ENCODE assay signal across 29 cellular contexts in genomic region chr5:158759276-158759675, GRCh38.
DNase-seq lines count a peak whose midpoint lies in the region; ATAC-seq and TF ChIP-seq lines count a peak whose summit lies in the region.
"Had no signal": no experiment of that assay in that cellular context is flagged by ENCODE, and none has a peak within 500 bp of the region (broad histone marks: within the 10 kb centered on the region; RNA-seq: fewer than 3 reads in every experiment).

No MANE protein-coding gene starts in this region.

- no peaks in the 10 kb centered on the region for H3K79me2 ChIP-seq in neural cell (replicated peaks; ENCODE audit: insufficient read depth, low read length)

- CTCF ChIA-PET in A673 (lab: Charles Lee) = interaction anchor here (0.6 kb wide), 1 partner anchor 388 kb away, joined by 3 read pairs; no protein-coding TSS in a partner anchor

- H3K27ac ChIP-seq in A673 (ENCODE audit: low read depth, low read length, poor library complexity, severe bottlenecking) (peak overlapping the region; percentile 29), neural cell (ENCODE audit: low read length) (no peak overlapping the region)
- H3K27ac ChIP-seq: esophagus muscularis mucosa, neural progenitor cell, Peyer's patch, prostate gland, upper lobe of right lung had no signal

- H3K9ac ChIP-seq in neural cell (ENCODE audit: low read length) = no peak overlapping the region
- H3K9ac ChIP-seq: neural progenitor cell had no signal

- no peak for ATAC-seq in GM18498 (IDR thresholded peaks at IDR 0.05; ENCODE audit: unreplicated experiment)
- ATAC-seq: activated CD4-positive, CD25-positive, alpha-beta regulatory T cell treated with anti-CD3 and anti-CD28 coated beads, Interleukin-2, amount 50 U/mL, for 24 hours; activated CD8-positive, alpha-beta T cell treated with anti-CD3 and anti-CD28 coated beads for 36 hours; mucosa of descending colon; T-cell; upper lobe of right lung had no signal

- BruUV-seq in A673 (replicated peaks; lab: Mats Ljungman, UMichigan) = no TSS peak

- H3K4me3 ChIP-seq in A673 (ENCODE audit: low read depth, low read length, poor library complexity, severe bottlenecking) (no peak overlapping the region), astrocyte of the spinal cord (ENCODE audit: low read depth, low read length) (no peak overlapping the region), neural cell (ENCODE audit: low read length) (no peak overlapping the region)
- H3K4me3 ChIP-seq: esophagus muscularis mucosa, gastroesophageal sphincter, mucosa of descending colon, neural progenitor cell, Peyer's patch, prostate gland, upper lobe of right lung had no signal

- no peak overlapping the region for H2AFZ ChIP-seq in neural cell (ENCODE audit: low read depth, low read length)
- H2AFZ ChIP-seq: neural progenitor cell had no signal

- no peaks in the 10 kb centered on the region for H4K20me1 ChIP-seq in neural cell (ENCODE audit: insufficient read depth)

- POLR2A ChIA-PET in A673 (lab: Charles Lee; ENCODE audit: low non-redundant PET) = no interaction called here

- H3K4me1 ChIP-seq in A673 (ENCODE audit: insufficient read depth, low read length, poor library complexity, severe bottlenecking) = peaks cover 14% of the 10 kb centered on the region
- H3K4me1 ChIP-seq: Peyer's patch, prostate gland, upper lobe of right lung had no signal

- DNase-seq in A673 (ENCODE audit: low spot score) = peak; percentile 2
- DNase-seq in NCI-H187 treated with DMSO at 0.1 percent for 48 hours (lab: John Stamatoyannopoulos, UW) = peak; percentile 43
- peak; percentile 7 for DNase-seq in astrocyte of the spinal cord (ENCODE audit: low read depth, low spot score)
- no peak for DNase-seq in HuH-7.5 (ENCODE audit: low spot score)
- DNase-seq in globus pallidus (ENCODE audit: low spot score) = no peak
- no peak for DNase-seq in putamen (ENCODE audit: low spot score)
- DNase-seq: ACHN; activated CD8-positive, alpha-beta T cell treated with anti-CD3 and anti-CD28 coated beads for 36 hours; activated naive CD8-positive, alpha-beta T cell treated with anti-CD3 and anti-CD28 coated beads for 36 hours; C1 segment of cervical spinal cord; cerebellar nuclear complex; DND-41; effector memory CD4-positive, alpha-beta T cell; islet precursor cell; mucosa of descending colon; NCI-H1105; NCI-H2081; NCI-H510A treated with DMSO at 0.1 percent for 48 hours; Peyer's patch; substantia nigra; T-cell; upper lobe of right lung had no signal

- intact Hi-C loops in A673 (cut with micrococcal nuclease; ENCODE audit: unreplicated experiment) = no loop called here

- no peak for TF ChIP-seq CTCF in A673 (conservative IDR thresholded peaks at IDR 0.05; ENCODE audit: low read depth, low read length)
- no peak for TF ChIP-seq CTCF in astrocyte of the spinal cord (IDR thresholded peaks at IDR 0.05; ENCODE audit: low read depth, low read length)
- no peak for TF ChIP-seq CTCF in neural cell (IDR thresholded peaks at IDR 0.05; ENCODE audit: poor library complexity, severe bottlenecking)

- H3K9me3 ChIP-seq in A673 (ENCODE audit: low read depth, low read length, poor library complexity, severe bottlenecking) (no peaks in the 10 kb centered on the region), neural cell (ENCODE audit: low read length) (no peaks in the 10 kb centered on the region)
- H3K9me3 ChIP-seq: esophagus muscularis mucosa, gastroesophageal sphincter, mucosa of descending colon, Peyer's patch, prostate gland, upper lobe of right lung had no signal

- no peaks in the 10 kb centered on the region for H3K27me3 ChIP-seq in A673 (replicated peaks; ENCODE audit: insufficient read depth, low read depth, low read length, poor library complexity)
- H3K27me3 ChIP-seq in neural cell (ENCODE audit: insufficient read depth, low read depth, low read length) = no peaks in the 10 kb centered on the region
- H3K27me3 ChIP-seq: esophagus muscularis mucosa, neural progenitor cell, Peyer's patch, upper lobe of right lung had no signal

- no peak for TF ChIP-seq RAD21 in neural cell (conservative IDR thresholded peaks at IDR 0.05)

- TF ChIP-seq EP300 in neural cell (conservative IDR thresholded peaks at IDR 0.05; ENCODE audit: poor library complexity, severe bottlenecking) = no peak

- no peaks in the 10 kb centered on the region for H3K9me2 ChIP-seq in neural cell (ENCODE audit: insufficient read depth, low read length)

- H3K36me3 ChIP-seq in A673 (ENCODE audit: insufficient read depth, low read length, poor library complexity, severe bottlenecking) (no peaks in the 10 kb centered on the region), neural cell (ENCODE audit: insufficient read depth, low read length) (peaks cover 6% of the 10 kb centered on the region)
- H3K36me3 ChIP-seq: esophagus muscularis mucosa, gastroesophageal sphincter, neural progenitor cell, Peyer's patch, prostate gland, upper lobe of right lung had no signal

- H3F3A ChIP-seq in neural cell (ENCODE audit: insufficient read depth, low read length, poor library complexity, severe bottlenecking) = no peaks in the 10 kb centered on the region

- in situ Hi-C loops in astrocyte of the spinal cord (cut with HindIII; ENCODE audit: low sequenced_read_pairs) = no loop called here

- H3K4me2 ChIP-seq in neural cell (ENCODE audit: low read length) = no peak overlapping the region
- H3K4me2 ChIP-seq: neural progenitor cell had no signal

TF ChIP-seq in neural cell, 6 proteins besides CTCF, POLR2A, EP300 and RAD21:
- TF ChIP-seq POLR2AphosphoS5 (IDR thresholded peaks at IDR 0.05) (peak; percentile 15), TAF1 (IDR thresholded peaks at IDR 0.05; ENCODE audit: low read depth) (no peak)

Comparison
In these comparisons a context has a peak if more than half of its experiments do, and no peak if none do; other contexts are left out.
1. DNase-seq: peak in A673 (single experiment), NCI-H187 treated with DMSO at 0.1 percent for 48 hours (single experiment) and astrocyte of the spinal cord (single experiment); none in HuH-7.5 (single experiment), globus pallidus (single experiment) and putamen (single experiment).